In genomic region chr3:10247679-10248183, GRCh38 we compare ENCODE assay signal across 8 cellular contexts. TPM values are rescaled to one million over a fixed set of nuclear protein-coding genes. Genes with fewer than 3 reads are reported as not detected.
DNase-seq lines count a peak whose midpoint lies in the region; ATAC-seq and TF ChIP-seq lines count a peak whose summit lies in the region.

No MANE protein-coding gene starts in this region.

- peaks cover 39% of the 10 kb centered on the region for H3K79me2 ChIP-seq in OCI-LY7 (ENCODE audit: insufficient read depth, low read depth, low read length)
- peaks cover 6% of the 10 kb centered on the region for H3K79me2 ChIP-seq in parathyroid adenoma

- H3K36me3 ChIP-seq in Caco-2 (ENCODE audit: control insufficient read depth, insufficient read depth, low read length) = no peaks in the 10 kb centered on the region; the same call in 1 of the 2 replicates
- H3K36me3 ChIP-seq in OCI-LY7 (ENCODE audit: insufficient read depth, low read length) = peaks cover 41% of the 10 kb centered on the region
- H3K36me3 ChIP-seq in parathyroid adenoma (ENCODE audit: control insufficient read depth, insufficient read depth, low read length) = no peaks in the 10 kb centered on the region

- H3K9me2 ChIP-seq in OCI-LY7 (ENCODE audit: insufficient read depth, low read length) = no peaks in the 10 kb centered on the region

- DNase-seq in Caco-2 (no peak), OCI-LY7 (ENCODE audit: low spot score) (no peak), epithelial cell of esophagus (ENCODE audit: low read depth) (no peak), islet precursor cell (no peak), AG08395 (ENCODE audit: low spot score) (no peak), MV-4-11 (lab: John Stamatoyannopoulos, UW) (no peak)

- intact Hi-C loops in Caco-2 (cut with micrococcal nuclease; ENCODE audit: unreplicated experiment) (loop anchor here (1.0 to 5.0 kb wide), 2 partner anchors 43 to 45 kb away; partner anchors contain the start of gene GHRL), OCI-LY7 (cut with micrococcal nuclease; ENCODE audit: unreplicated experiment) (loop anchor here (1.0 to 2.0 kb wide), 5 partner anchors 21 to 261 kb away; partner anchors contain the start of genes EMC3, FANCD2 and SEC13)

- POLR2A ChIA-PET in Caco-2 (lab: Charles Lee) (interaction anchor here (0.5 to 1.5 kb wide), 5 partner anchors 16 to 322 kb away, joined by 3 to 13 read pairs (median 8); no protein-coding TSS in a partner anchor), OCI-LY7 (lab: Charles Lee) (interaction anchor here (0.6 to 1.9 kb wide), 17 partner anchors 14 to 1350 kb away, joined by 3 to 12 read pairs (median 4); partner anchors contain the start of gene BRPF1)

- H3K4me3 ChIP-seq in Caco-2 (ENCODE audit: low read depth, low read length) (peak overlapping the region; percentile 76), OCI-LY7 (ENCODE audit: low read depth, low read length, poor library complexity, severe bottlenecking) (peak overlapping the region; percentile 88), epithelial cell of esophagus (ENCODE audit: low read length) (peak overlapping the region; percentile 95), parathyroid adenoma (ENCODE audit: low read depth, low read length) (peak overlapping the region; percentile 75)

- H3K27me3 Mint-ChIP-seq in Caco-2 (ENCODE audit: insufficient read depth, unreplicated experiment) = no peaks in the 10 kb centered on the region

- peaks cover 49% of the 10 kb centered on the region for H3K36me3 Mint-ChIP-seq in Caco-2 (ENCODE audit: insufficient read depth, unreplicated experiment)

- H3K9ac ChIP-seq in parathyroid adenoma = no peak overlapping the region

- H3K4me1 Mint-ChIP-seq in Caco-2 (ENCODE audit: low read depth, unreplicated experiment) = peaks cover 5% of the 10 kb centered on the region

- BruUV-seq in Caco-2 (replicated peaks; lab: Mats Ljungman, UMichigan) = TSS peak; percentile 69
- TSS peak; percentile 89 for BruUV-seq in OCI-LY7 (replicated peaks; lab: Mats Ljungman, UMichigan)

- peaks cover 16% of the 10 kb centered on the region; the same call in 1 of the 2 replicates for H4K20me1 ChIP-seq in OCI-LY7 (ENCODE audit: insufficient read depth, low read length)

- H2AFZ ChIP-seq in OCI-LY7 (ENCODE audit: low read length) (peak overlapping the region; percentile 69; the same call in 1 of the 2 replicates), parathyroid adenoma (peak overlapping the region; percentile 93)

- no peaks in the 10 kb centered on the region for H3K27me3 ChIP-seq in Caco-2 (replicated peaks; ENCODE audit: control insufficient read depth, insufficient read depth, low read length)
- H3K27me3 ChIP-seq in parathyroid adenoma (ENCODE audit: control insufficient read depth, insufficient read depth, low read length) = no peaks in the 10 kb centered on the region

- H3K9me3 ChIP-seq in Caco-2 (peaks cover 7% of the 10 kb centered on the region; the same call in 1 of the 2 replicates), OCI-LY7 (ENCODE audit: low read length) (peaks cover 22% of the 10 kb centered on the region; the same call in 1 of the 2 replicates), parathyroid adenoma (ENCODE audit: control insufficient read depth, low read length) (no peaks in the 10 kb centered on the region)

- ATAC-seq in GM21367 (IDR thresholded peaks at IDR 0.05; ENCODE audit: unreplicated experiment) = no peak

- H3K4me3 Mint-ChIP-seq in Caco-2 (ENCODE audit: unreplicated experiment) = peak overlapping the region; percentile 92

- peak overlapping the region; percentile 92 for H3K27ac Mint-ChIP-seq in Caco-2 (ENCODE audit: unreplicated experiment)

- H3K4me2 ChIP-seq in OCI-LY7 (ENCODE audit: low read length) (peak overlapping the region; percentile 72), parathyroid adenoma (ENCODE audit: low read length) (peak overlapping the region; percentile 97)

- H3K4me1 ChIP-seq in Caco-2 (peaks cover 12% of the 10 kb centered on the region; the same call in 1 of the 2 replicates), OCI-LY7 (ENCODE audit: insufficient read depth, low read length, poor library complexity, severe bottlenecking) (peaks cover 22% of the 10 kb centered on the region), parathyroid adenoma (peaks cover 8% of the 10 kb centered on the region)

- H3K9me3 Mint-ChIP-seq in Caco-2 (ENCODE audit: unreplicated experiment) = peaks cover 10% of the 10 kb centered on the region

- TF ChIP-seq CTCF in Caco-2 (IDR thresholded peaks at IDR 0.05; ENCODE audit: insufficient read depth in 1 of 2, low read depth in 1 of 2, low read length in 1 of 2, severe bottlenecking in 1 of 2, unreplicated experiment in 1 of 2) (no peak), OCI-LY7 (conservative IDR thresholded peaks at IDR 0.05; ENCODE audit: low read length) (no peak), epithelial cell of esophagus (IDR thresholded peaks at IDR 0.05; ENCODE audit: insufficient read depth, low read depth, low read length, missing control alignments) (no peak), parathyroid adenoma (IDR thresholded peaks at IDR 0.05) (no peak)

- H3K27ac ChIP-seq in OCI-LY7 (ENCODE audit: low read depth, low read length, poor library complexity, severe bottlenecking) (peak overlapping the region; percentile 82), parathyroid adenoma (peak overlapping the region; percentile 55)

- CTCF ChIA-PET in Caco-2 (lab: Charles Lee) (interaction anchor here (0.6 to 1.4 kb wide), 5 partner anchors 16 to 170 kb away, joined by 3 to 6 read pairs (median 4); no protein-coding TSS in a partner anchor), OCI-LY7 (lab: Charles Lee; ENCODE audit: unreplicated experiment) (interaction anchor here (1.0 to 1.3 kb wide), 3 partner anchors 21 to 83 kb away, joined by 3 to 5 read pairs (median 4); partner anchors contain the start of gene IRAK2)

RNA-seq across cellular contexts. Expression of gene TATDN2, which starts 0.5 kb away (rescaled TPM):
- total RNA-seq in Caco-2 (2022) (29.3 and 32.1 TPM in 2 replicates), OCI-LY7 (2022) (57.5 and 63.4 TPM in 2 replicates)
- total RNA-seq in OCI-LY7 (2014; rRNA removed; shearing (Covaris generic)) = 22.0 and 22.9 TPM in 2 replicates

RNA-seq across cellular contexts. Expression of gene GHRL, which starts 45.0 kb away (rescaled TPM):
- total RNA-seq in Caco-2 (2022) = not detected in 2 replicates
- total RNA-seq in OCI-LY7 (2014; rRNA removed; shearing (Covaris generic)) = 0.32 TPM in 1 of 2 replicates, not detected in the other
- 0.42 and 0.77 TPM in 2 replicates for total RNA-seq in OCI-LY7 (2022)
